Comparison of ENCODE assay signal across 20 cellular contexts in genomic region chr12:104665296-104665695, GRCh38.
DNase-seq lines count a peak whose midpoint lies in the region; ATAC-seq and TF ChIP-seq lines count a peak whose summit lies in the region.
"Had no signal": no experiment of that assay in that cellular context is flagged by ENCODE, and none has a peak within 500 bp of the region (broad histone marks: within the 10 kb centered on the region; RNA-seq: fewer than 3 reads in every experiment).

No MANE protein-coding gene starts in this region.

- H3K36me3 ChIP-seq in CD4-positive, CD25-positive, alpha-beta regulatory T cell (ENCODE audit: control insufficient read depth, insufficient read depth, low read length), result peaks cover 14% of the 10 kb centered on the region
- H3K36me3 ChIP-seq in smooth muscle cell (ENCODE audit: low read depth), result no peaks in the 10 kb centered on the region
- H3K36me3 ChIP-seq: cardiac muscle cell, suprapubic skin, vagina had no signal

- no peak overlapping the region for H3K4me2 ChIP-seq in smooth muscle cell
- H3K4me2 ChIP-seq: GM23338 had no signal

- H3F3A ChIP-seq in smooth muscle cell (ENCODE audit: low read depth), result peaks cover 6% of the 10 kb centered on the region

- H3K27me3 Mint-ChIP-seq in activated CD8-positive, alpha-beta memory T cell treated with anti-CD3 and anti-CD28 coated beads, Interleukin-2, amount 10 ng/mL, durations not matched to agents 7 days and 5 days, result no peaks in the 10 kb centered on the region
- no peaks in the 10 kb centered on the region for H3K27me3 Mint-ChIP-seq in CD4-positive, CD25-positive, alpha-beta regulatory T cell
- H3K27me3 Mint-ChIP-seq in T-helper 17 cell, result no peaks in the 10 kb centered on the region
- H3K27me3 Mint-ChIP-seq in natural killer cell treated with Interleukin-12 subunit alpha and Interleukin-12 subunit beta and Interleukin-15 and Interleukin-18, amount 100 ng/mL, for 72 hours, result no peaks in the 10 kb centered on the region
- H3K27me3 Mint-ChIP-seq: dendritic cell treated with granulocyte-macrophage colony-stimulating factor and Interleukin-4, amounts not matched to agents 40 ng/mL and 50 ng/mL, for 4 days had no signal

- H3K9me3 Mint-ChIP-seq in activated CD8-positive, alpha-beta memory T cell treated with anti-CD3 and anti-CD28 coated beads, Interleukin-2, amount 10 ng/mL, durations not matched to agents 7 days and 5 days (ENCODE audit: low read depth), result no peaks in the 10 kb centered on the region
- peaks cover 0 to 2% (median 0%) of the 10 kb centered on the region in 7 donors for H3K9me3 Mint-ChIP-seq in CD4-positive, CD25-positive, alpha-beta regulatory T cell
- H3K9me3 Mint-ChIP-seq in natural killer cell treated with Interleukin-12 subunit alpha and Interleukin-12 subunit beta and Interleukin-15 and Interleukin-18, amount 100 ng/mL, for 72 hours, result no peaks in the 10 kb centered on the region
- H3K9me3 Mint-ChIP-seq: dendritic cell treated with granulocyte-macrophage colony-stimulating factor and Interleukin-4, amounts not matched to agents 40 ng/mL and 50 ng/mL, for 4 days; GM23338 had no signal

- no peak overlapping the region for H3K4me3 ChIP-seq in CD4-positive, CD25-positive, alpha-beta regulatory T cell (ENCODE audit: low read depth, low read length)
- H3K4me3 ChIP-seq in smooth muscle cell, result no peak overlapping the region
- H3K4me3 ChIP-seq: cardiac muscle cell, GM23338, suprapubic skin, vagina had no signal

- peak overlapping the region; percentile 49 for H3K27ac Mint-ChIP-seq in activated CD8-positive, alpha-beta memory T cell treated with anti-CD3 and anti-CD28 coated beads, Interleukin-2, amount 10 ng/mL, durations not matched to agents 7 days and 5 days
- H3K27ac Mint-ChIP-seq in CD4-positive, CD25-positive, alpha-beta regulatory T cell, result peak overlapping the region in 2 of 3 donors; percentile 2 to 82
- H3K27ac Mint-ChIP-seq in T-helper 17 cell, result peak overlapping the region; percentile 77
- peak overlapping the region; percentile 60 to 72 for H3K27ac Mint-ChIP-seq in natural killer cell treated with Interleukin-12 subunit alpha and Interleukin-12 subunit beta and Interleukin-15 and Interleukin-18, amount 100 ng/mL, for 72 hours
- H3K27ac Mint-ChIP-seq: dendritic cell treated with granulocyte-macrophage colony-stimulating factor and Interleukin-4, amounts not matched to agents 40 ng/mL and 50 ng/mL, for 4 days; GM23338 had no signal

- peaks cover 23% of the 10 kb centered on the region for H4K20me1 ChIP-seq in smooth muscle cell (ENCODE audit: low read depth)

- no peak overlapping the region for H2AFZ ChIP-seq in smooth muscle cell (ENCODE audit: low read depth)
- H2AFZ ChIP-seq: GM23338 had no signal

- H3K4me1 Mint-ChIP-seq in activated CD8-positive, alpha-beta memory T cell treated with anti-CD3 and anti-CD28 coated beads, Interleukin-2, amount 10 ng/mL, durations not matched to agents 7 days and 5 days, result peaks cover 43% of the 10 kb centered on the region
- H3K4me1 Mint-ChIP-seq in CD4-positive, CD25-positive, alpha-beta regulatory T cell, result peaks cover 22 to 78% (median 61%) of the 10 kb centered on the region in 4 donors
- peaks cover 34% of the 10 kb centered on the region for H3K4me1 Mint-ChIP-seq in T-helper 17 cell
- peaks cover 53 to 65% of the 10 kb centered on the region in 2 donors for H3K4me1 Mint-ChIP-seq in natural killer cell treated with Interleukin-12 subunit alpha and Interleukin-12 subunit beta and Interleukin-15 and Interleukin-18, amount 100 ng/mL, for 72 hours (ENCODE audit: low read depth in 2 of 2)

- DNase-seq in activated CD8-positive, alpha-beta memory T cell treated with anti-CD3 and anti-CD28 coated beads, Interleukin-2, amount 10 ng/mL, durations not matched to agents 7 days and 5 days, result no peak
- no peak for DNase-seq in activated CD8-positive, alpha-beta memory T cell treated with anti-CD3 and anti-CD28 coated beads, Interleukin-2, amount 50 U/mL, for 48 hours
- DNase-seq in CD4-positive, CD25-positive, alpha-beta regulatory T cell, result no peak
- DNase-seq in T-helper 17 cell (no peak), smooth muscle cell (lab: John Stamatoyannopoulos, UW; ENCODE audit: unreplicated experiment) (no peak), Kasumi-1 (lab: John Stamatoyannopoulos, UW) (no peak)
- DNase-seq in natural killer cell treated with Interleukin-12 subunit alpha and Interleukin-12 subunit beta and Interleukin-15 and Interleukin-18, amount 100 ng/mL, for 72 hours (ENCODE audit: low spot score), result peak; percentile 60
- DNase-seq: ACHN, amygdala, head of caudate nucleus, IMR-90, NCI-H1436 had no signal

- CTCF ChIA-PET in activated CD8-positive, alpha-beta memory T cell treated with anti-CD3 and anti-CD28 coated beads, Interleukin-2, amount 10 ng/mL, durations not matched to agents 7 days and 5 days (lab: Charles Lee), result interaction anchor here (1.0 kb wide), 1 partner anchor 284 kb away, joined by 3 read pairs; no protein-coding TSS in a partner anchor

- no peaks in the 10 kb centered on the region for H3K9me3 ChIP-seq in CD4-positive, CD25-positive, alpha-beta regulatory T cell (ENCODE audit: control insufficient read depth in 2 of 2, low read length in 2 of 2)
- H3K9me3 ChIP-seq in T-helper 17 cell (ENCODE audit: control insufficient read depth, low read length, poor library complexity, severe bottlenecking) (no peaks in the 10 kb centered on the region), smooth muscle cell (replicated peaks; ENCODE audit: low read depth) (no peaks in the 10 kb centered on the region)
- H3K9me3 ChIP-seq: suprapubic skin, vagina had no signal

- no peak overlapping the region for H3K4me3 Mint-ChIP-seq in activated CD8-positive, alpha-beta memory T cell treated with anti-CD3 and anti-CD28 coated beads, Interleukin-2, amount 10 ng/mL, durations not matched to agents 7 days and 5 days
- peak overlapping the region in 1 of 4 donors; percentile 1 for H3K4me3 Mint-ChIP-seq in CD4-positive, CD25-positive, alpha-beta regulatory T cell
- no peak overlapping the region for H3K4me3 Mint-ChIP-seq in T-helper 17 cell
- H3K4me3 Mint-ChIP-seq in natural killer cell treated with Interleukin-12 subunit alpha and Interleukin-12 subunit beta and Interleukin-15 and Interleukin-18, amount 100 ng/mL, for 72 hours, result peak overlapping the region; percentile 19
- H3K4me3 Mint-ChIP-seq: dendritic cell treated with granulocyte-macrophage colony-stimulating factor and Interleukin-4, amounts not matched to agents 40 ng/mL and 50 ng/mL, for 4 days; GM23338; nephron had no signal

- peaks cover 29% of the 10 kb centered on the region for H3K4me1 ChIP-seq in CD4-positive, CD25-positive, alpha-beta regulatory T cell (ENCODE audit: control insufficient read depth, insufficient read depth, low read length, poor library complexity, severe bottlenecking)
- H3K4me1 ChIP-seq in smooth muscle cell (ENCODE audit: low read depth), result peaks cover 11% of the 10 kb centered on the region

- no peak for TF ChIP-seq CTCF in smooth muscle cell (IDR thresholded peaks at IDR 0.05; ENCODE audit: borderline replicate concordance, insufficient read depth, poor library complexity, severe bottlenecking)

- H3K9ac ChIP-seq in smooth muscle cell (ENCODE audit: low read depth), result no peak overlapping the region

- no peaks in the 10 kb centered on the region for H3K79me2 ChIP-seq in smooth muscle cell (ENCODE audit: low read depth)

- ATAC-seq in activated CD8-positive, alpha-beta memory T cell treated with anti-CD3 and anti-CD28 coated beads, Interleukin-2, amount 10 ng/mL, durations not matched to agents 7 days and 5 days, result no peak
- ATAC-seq in CD4-positive, CD25-positive, alpha-beta regulatory T cell (ENCODE audit: low read depth in 2 of 2), result no peak
- ATAC-seq in T-helper 17 cell (no peak), HG03108 (IDR thresholded peaks at IDR 0.05; ENCODE audit: unreplicated experiment) (no peak)
- peak; percentile 78 to 86 for ATAC-seq in natural killer cell treated with Interleukin-12 subunit alpha and Interleukin-12 subunit beta and Interleukin-15 and Interleukin-18, amount 100 ng/mL, for 72 hours
- ATAC-seq: GM23338 had no signal

- peaks cover 18% of the 10 kb centered on the region for H3K36me3 Mint-ChIP-seq in activated CD8-positive, alpha-beta memory T cell treated with anti-CD3 and anti-CD28 coated beads, Interleukin-2, amount 10 ng/mL, durations not matched to agents 7 days and 5 days
- H3K36me3 Mint-ChIP-seq in CD4-positive, CD25-positive, alpha-beta regulatory T cell, result peaks cover 10% of the 10 kb centered on the region
- H3K36me3 Mint-ChIP-seq in T-helper 17 cell (ENCODE audit: low read depth), result peaks cover 4% of the 10 kb centered on the region
- peaks cover 5% of the 10 kb centered on the region for H3K36me3 Mint-ChIP-seq in natural killer cell treated with Interleukin-12 subunit alpha and Interleukin-12 subunit beta and Interleukin-15 and Interleukin-18, amount 100 ng/mL, for 72 hours

- no peak overlapping the region for H3K27ac ChIP-seq in CD4-positive, CD25-positive, alpha-beta regulatory T cell (ENCODE audit: insufficient read depth, low read length, poor library complexity, severe bottlenecking)
- H3K27ac ChIP-seq in smooth muscle cell (ENCODE audit: low read depth), result no peak overlapping the region
- H3K27ac ChIP-seq: C4-2B, cardiac muscle cell, suprapubic skin, vagina had no signal

- WGBS in smooth muscle cell (ENCODE audit: low lambda C conversion rate), result 86% methylated on average over 4 of the region's 4 CpGs

- H3K27me3 ChIP-seq in CD4-positive, CD25-positive, alpha-beta regulatory T cell (ENCODE audit: control insufficient read depth, insufficient read depth, low read length), result no peaks in the 10 kb centered on the region
- H3K27me3 ChIP-seq in smooth muscle cell (ENCODE audit: low read depth), result no peaks in the 10 kb centered on the region
- H3K27me3 ChIP-seq: cardiac muscle cell, suprapubic skin, vagina had no signal

Comparison
In these comparisons a context has a peak if more than half of its experiments do, and no peak if none do; other contexts are left out.
1. ATAC-seq: peak in natural killer cell treated with Interleukin-12 subunit alpha and Interleukin-12 subunit beta and Interleukin-15 and Interleukin-18, amount 100 ng/mL, for 72 hours (2 of 2); none in activated CD8-positive, alpha-beta memory T cell treated with anti-CD3 and anti-CD28 coated beads, Interleukin-2, amount 10 ng/mL, durations not matched to agents 7 days and 5 days (single experiment), CD4-positive, CD25-positive, alpha-beta regulatory T cell (0 of 2), T-helper 17 cell (single experiment) and HG03108 (single experiment).
2. Peak in every context shown above with its lines, with median percentiles within 50 percentile points of each other: H3K27ac Mint-ChIP-seq.